In the genomic region with DNA sequence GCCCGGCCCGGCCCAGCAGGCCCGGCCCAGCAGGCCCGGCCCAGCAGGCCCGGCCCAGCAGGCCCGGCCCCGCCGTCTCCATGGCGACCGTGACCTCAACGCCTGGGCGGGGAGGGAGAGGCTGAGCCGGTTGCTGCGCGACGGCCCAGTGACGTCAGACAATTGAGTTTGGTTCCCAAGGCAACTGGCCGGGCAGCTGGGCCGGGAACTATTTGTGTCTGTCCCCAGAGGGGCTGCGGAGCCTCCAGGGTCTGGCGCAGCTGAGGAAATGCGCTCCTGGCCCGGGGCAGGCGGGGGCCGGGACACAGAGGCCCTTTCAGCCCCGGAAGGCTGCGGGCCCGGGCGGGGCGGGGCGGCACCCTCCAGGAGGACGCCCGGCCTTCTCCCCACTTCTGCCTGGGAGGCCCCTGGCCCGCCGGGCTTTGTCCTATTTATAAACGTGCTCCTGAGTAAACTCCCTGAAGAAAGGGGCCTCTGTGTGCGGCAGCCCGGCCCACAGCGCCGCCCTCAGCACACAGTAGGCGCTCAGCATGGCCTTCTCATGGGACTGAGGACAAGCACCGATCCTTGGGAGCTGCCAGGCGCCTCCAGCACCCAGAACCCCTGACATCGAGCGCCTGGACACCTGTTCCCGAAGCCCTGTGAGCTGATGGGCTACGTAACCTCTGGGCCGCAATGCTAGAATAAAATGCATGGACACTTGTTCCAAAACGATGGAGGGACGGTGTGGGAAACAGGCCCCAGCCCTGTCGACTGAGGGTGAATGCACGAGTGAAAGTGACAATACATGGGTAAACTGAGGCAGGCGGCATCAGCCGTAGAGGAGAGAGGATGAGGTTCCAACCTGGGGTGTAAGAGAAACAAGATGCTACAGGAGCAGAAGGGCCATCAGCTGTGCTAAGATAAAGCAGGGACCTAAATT, we compare ENCODE assay signal across 1 cellular context.
TF ChIP-seq lines count a peak whose summit lies in the region.

No MANE protein-coding gene starts in this region.

TF ChIP-seq in K562, 482 proteins besides CTCF, POLR2A, EP300 and RAD21 (continued from another document):
- TF ChIP-seq NBN (IDR thresholded peaks at IDR 0.05; ENCODE audit: low read depth) (no peak), ZNF551 (CRISPR knock-in tag; IDR thresholded peaks at IDR 0.05) (no peak), CEBPZ (IDR thresholded peaks at IDR 0.05; ENCODE audit: borderline replicate concordance, low read depth, low read length) (no peak), NEUROD1 (IDR thresholded peaks at IDR 0.05; ENCODE audit: borderline replicate concordance, low read depth, low read length, partially characterized antibody) (peak; percentile 77), CHD2 (IDR thresholded peaks at IDR 0.05; ENCODE audit: low read depth, low read length) (no peak), ZNF79 (CRISPR knock-in tag; IDR thresholded peaks at IDR 0.05; ENCODE audit: low read depth) (no peak), JUND (IDR thresholded peaks at IDR 0.05; ENCODE audit: borderline replicate concordance, low read depth, low read length) (peak; percentile 74), JUND (tag; IDR thresholded peaks at IDR 0.05; ENCODE audit: borderline replicate concordance, low read depth, low read length) (no peak; the same call in 2 of the 3 replicates), ASH1L (IDR thresholded peaks at IDR 0.05; ENCODE audit: borderline replicate concordance, low read depth, partially characterized antibody) (no peak), TAF7 (tag; IDR thresholded peaks at IDR 0.05) (no peak)
- TF ChIP-seq, protein P1, sequence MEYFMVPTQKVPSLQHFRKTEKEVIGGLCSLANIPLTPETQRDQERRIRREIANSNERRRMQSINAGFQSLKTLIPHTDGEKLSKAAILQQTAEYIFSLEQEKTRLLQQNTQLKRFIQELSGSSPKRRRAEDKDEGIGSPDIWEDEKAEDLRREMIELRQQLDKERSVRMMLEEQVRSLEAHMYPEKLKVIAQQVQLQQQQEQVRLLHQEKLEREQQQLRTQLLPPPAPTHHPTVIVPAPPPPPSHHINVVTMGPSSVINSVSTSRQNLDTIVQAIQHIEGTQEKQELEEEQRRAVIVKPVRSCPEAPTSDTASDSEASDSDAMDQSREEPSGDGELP (CRISPR knock-in tag; IDR thresholded peaks at IDR 0.05; ENCODE audit: borderline replicate concordance), result peak; percentile 89
